In genomic region chr17:78793968-78794367, GRCh38 we compare ENCODE assay signal across 16 cellular contexts. TPM values are rescaled to one million over a fixed set of nuclear protein-coding genes. Genes with fewer than 3 reads are reported as not detected.
DNase-seq lines count a peak whose midpoint lies in the region; ATAC-seq and TF ChIP-seq lines count a peak whose summit lies in the region.
"Had no signal": no experiment of that assay in that cellular context is flagged by ENCODE, and none has a peak within 500 bp of the region (broad histone marks: within the 10 kb centered on the region; RNA-seq: fewer than 3 reads in every experiment).

No MANE protein-coding gene starts in this region.

- peak overlapping the region; percentile 38 for H3K27ac Mint-ChIP-seq in stimulated activated naive CD8-positive, alpha-beta T cell treated with anti-CD3 and anti-CD28 coated beads, Interleukin-15, Interleukin-2, amounts not matched to agents 100 ng/mL and 50 ng/mL, for 24 hours
- H3K27ac Mint-ChIP-seq in activated T-helper 17 cell treated with anti-CD3 and anti-CD28 coated beads, Interleukin-2, amount 50 U/mL, for 72 hours, result peak overlapping the region; percentile 51
- H3K27ac Mint-ChIP-seq in progenitor cell of endocrine pancreas, result no peak overlapping the region

- DNase-seq in stimulated activated naive CD8-positive, alpha-beta T cell treated with anti-CD3 and anti-CD28 coated beads, Interleukin-15, Interleukin-2, amounts not matched to agents 100 U/mL and 50 U/mL, for 24 hours, result no peak
- DNase-seq in myocyte (ENCODE audit: low read depth) (peak; percentile 39), DMS79 (lab: John Stamatoyannopoulos, UW) (no peak), progenitor cell of endocrine pancreas (ENCODE audit: low spot score, unreplicated experiment) (no peak)
- DNase-seq: activated CD8-positive, alpha-beta memory T cell treated with anti-CD3 and anti-CD28 coated beads, Interleukin-2, amount 50 U/mL, for 48 hours; EL; erythroblast; Karpas-422; NCI-H1105; NCI-H69; PC-3; retina; stimulated activated naive CD4-positive, alpha-beta T cell had no signal

- no peak overlapping the region for H3K4me3 Mint-ChIP-seq in stimulated activated naive CD8-positive, alpha-beta T cell treated with anti-CD3 and anti-CD28 coated beads, Interleukin-15, Interleukin-2, amounts not matched to agents 100 ng/mL and 50 ng/mL, for 24 hours
- no peak overlapping the region for H3K4me3 Mint-ChIP-seq in activated T-helper 17 cell treated with anti-CD3 and anti-CD28 coated beads, Interleukin-2, amount 50 U/mL, for 72 hours
- no peak overlapping the region for H3K4me3 Mint-ChIP-seq in progenitor cell of endocrine pancreas (ENCODE audit: low read depth)

- no peaks in the 10 kb centered on the region for H3K9me3 Mint-ChIP-seq in stimulated activated naive CD8-positive, alpha-beta T cell treated with anti-CD3 and anti-CD28 coated beads, Interleukin-15, Interleukin-2, amounts not matched to agents 100 ng/mL and 50 ng/mL, for 24 hours
- no peaks in the 10 kb centered on the region for H3K9me3 Mint-ChIP-seq in activated T-helper 17 cell treated with anti-CD3 and anti-CD28 coated beads, Interleukin-2, amount 50 U/mL, for 72 hours
- no peaks in the 10 kb centered on the region for H3K9me3 Mint-ChIP-seq in progenitor cell of endocrine pancreas (ENCODE audit: low read depth)

- H3K36me3 Mint-ChIP-seq in stimulated activated naive CD8-positive, alpha-beta T cell treated with anti-CD3 and anti-CD28 coated beads, Interleukin-15, Interleukin-2, amounts not matched to agents 100 ng/mL and 50 ng/mL, for 24 hours (ENCODE audit: low read depth), result peaks cover 65% of the 10 kb centered on the region
- peaks cover 78% of the 10 kb centered on the region for H3K36me3 Mint-ChIP-seq in activated T-helper 17 cell treated with anti-CD3 and anti-CD28 coated beads, Interleukin-2, amount 50 U/mL, for 72 hours (ENCODE audit: low read depth)
- H3K36me3 Mint-ChIP-seq in progenitor cell of endocrine pancreas (ENCODE audit: insufficient read depth), result peaks cover 28% of the 10 kb centered on the region

- no peak for TF ChIP-seq CTCF in progenitor cell of endocrine pancreas (IDR thresholded peaks at IDR 0.05; ENCODE audit: unreplicated experiment)

- peaks cover 50% of the 10 kb centered on the region for H3K4me1 Mint-ChIP-seq in stimulated activated naive CD8-positive, alpha-beta T cell treated with anti-CD3 and anti-CD28 coated beads, Interleukin-15, Interleukin-2, amounts not matched to agents 100 ng/mL and 50 ng/mL, for 24 hours (ENCODE audit: low read depth)
- H3K4me1 Mint-ChIP-seq in activated T-helper 17 cell treated with anti-CD3 and anti-CD28 coated beads, Interleukin-2, amount 50 U/mL, for 72 hours, result peaks cover 54% of the 10 kb centered on the region
- H3K4me1 Mint-ChIP-seq in progenitor cell of endocrine pancreas (ENCODE audit: low read depth), result peaks cover 4% of the 10 kb centered on the region

- H3K27me3 Mint-ChIP-seq in stimulated activated naive CD8-positive, alpha-beta T cell treated with anti-CD3 and anti-CD28 coated beads, Interleukin-15, Interleukin-2, amounts not matched to agents 100 ng/mL and 50 ng/mL, for 24 hours, result no peaks in the 10 kb centered on the region
- H3K27me3 Mint-ChIP-seq in activated T-helper 17 cell treated with anti-CD3 and anti-CD28 coated beads, Interleukin-2, amount 50 U/mL, for 72 hours, result no peaks in the 10 kb centered on the region
- H3K27me3 Mint-ChIP-seq in progenitor cell of endocrine pancreas, result no peaks in the 10 kb centered on the region

- no peak for ATAC-seq in stimulated activated naive CD8-positive, alpha-beta T cell treated with anti-CD3 and anti-CD28 coated beads, Interleukin-15, Interleukin-2, amounts not matched to agents 100 U/mL and 50 U/mL, for 24 hours
- no peak for ATAC-seq in activated T-helper 17 cell treated with anti-CD3 and anti-CD28 coated beads, Interleukin-2, amount 50 U/mL, for 72 hours (replicated peaks)
- no peak for ATAC-seq in HG02938 (IDR thresholded peaks at IDR 0.05; ENCODE audit: unreplicated experiment)
- ATAC-seq: PC-3 had no signal

RNA-seq across cellular contexts. Expression of gene CYTH1, which starts 11.9 kb away (rescaled TPM):
- 100 to 1,000 TPM; 173 to 195 TPM for total RNA-seq in activated T-helper 17 cell treated with anti-CD3 and anti-CD28 coated beads, Interleukin-2, amount 50 U/mL, for 72 hours
- total RNA-seq in myocyte, result 35.9 and 43.0 TPM in 2 replicates
- polyA plus RNA-seq in myocyte (2012), result 28.9 TPM
- 30.1 and 33.3 TPM in 2 replicates for total RNA-seq in progenitor cell of endocrine pancreas

RNA-seq across cellular contexts. Expression of gene USP36, which starts 46.6 kb away (rescaled TPM):
- total RNA-seq in activated T-helper 17 cell treated with anti-CD3 and anti-CD28 coated beads, Interleukin-2, amount 50 U/mL, for 72 hours, result 100 to 1,000 TPM in 1 of 2 donors, 10 to 100 TPM in 1; 95.3 to 139 TPM
- total RNA-seq in myocyte (24.5 and 29.7 TPM in 2 replicates), progenitor cell of endocrine pancreas (54.1 and 54.9 TPM in 2 replicates)
- 38.0 TPM for polyA plus RNA-seq in myocyte (2012)
